ENCODE assay signal across 20 cellular contexts in the genomic region with DNA sequence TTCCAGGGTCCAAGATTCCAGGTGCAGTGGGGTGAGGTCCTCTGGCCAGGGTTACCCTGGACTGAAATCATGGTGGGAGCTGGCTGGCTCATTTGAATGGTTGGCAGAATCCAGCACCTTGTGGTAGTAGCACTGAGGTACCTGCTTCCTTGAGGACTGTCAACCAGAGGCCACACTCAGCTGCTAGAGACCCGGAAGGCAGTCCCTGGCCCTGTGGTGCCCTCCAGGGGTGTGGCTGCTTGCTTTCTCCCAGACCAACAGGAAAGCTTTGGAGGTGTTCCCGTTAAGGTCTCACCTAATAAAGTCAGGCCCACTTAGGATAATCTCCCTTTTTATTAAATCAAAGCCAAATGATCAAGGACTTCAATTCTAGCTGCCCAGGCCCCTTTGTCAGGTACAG.
DNase-seq lines count a peak whose midpoint lies in the region; ATAC-seq and TF ChIP-seq lines count a peak whose summit lies in the region.
"Had no signal": no experiment of that assay in that cellular context is flagged by ENCODE, and none has a peak within 500 bp of the region (broad histone marks: within the 10 kb centered on the region; RNA-seq: fewer than 3 reads in every experiment).

No MANE protein-coding gene starts in this region.

- peaks cover 8% of the 10 kb centered on the region for H3K4me1 Mint-ChIP-seq in Calu3 (ENCODE audit: low read depth, unreplicated experiment)
- no peaks in the 10 kb centered on the region for H3K4me1 Mint-ChIP-seq in chondrocyte (ENCODE audit: low read depth)
- H3K4me1 Mint-ChIP-seq in naive thymus-derived CD4-positive, alpha-beta T cell: peaks cover 0 to 27% (median 13%) of the 10 kb centered on the region in 7 donors
- H3K4me1 Mint-ChIP-seq: H9 had no signal

- H3K4me3 Mint-ChIP-seq in Calu3 (ENCODE audit: low read depth, unreplicated experiment): no peak overlapping the region
- H3K4me3 Mint-ChIP-seq in chondrocyte (ENCODE audit: unreplicated experiment): no peak overlapping the region
- H3K4me3 Mint-ChIP-seq in naive thymus-derived CD4-positive, alpha-beta T cell: no peak overlapping the region
- H3K4me3 Mint-ChIP-seq: CD4-positive, alpha-beta memory T cell; H9 had no signal

- no peak overlapping the region for H3K4me3 ChIP-seq in WERI-Rb-1 (ENCODE audit: low read depth, low read length)
- H3K4me3 ChIP-seq in esophagus muscularis mucosa: no peak overlapping the region
- H3K4me3 ChIP-seq in mucosa of descending colon: no peak overlapping the region
- H3K4me3 ChIP-seq in naive thymus-derived CD4-positive, alpha-beta T cell (ENCODE audit: low read length): no peak overlapping the region
- H3K4me3 ChIP-seq: A549, GM23248 had no signal

- POLR2A ChIA-PET in naive thymus-derived CD4-positive, alpha-beta T cell (lab: Charles Lee): no interaction called here

- no peaks in the 10 kb centered on the region for H3K36me3 ChIP-seq in WERI-Rb-1
- H3K36me3 ChIP-seq in esophagus muscularis mucosa: no peaks in the 10 kb centered on the region
- H3K36me3 ChIP-seq in mucosa of descending colon (ENCODE audit: low read depth): no peaks in the 10 kb centered on the region
- no peaks in the 10 kb centered on the region for H3K36me3 ChIP-seq in naive thymus-derived CD4-positive, alpha-beta T cell (ENCODE audit: control insufficient read depth in 2 of 3, insufficient read depth in 3 of 3, low read length in 3 of 3)

- peak; percentile 62 for ATAC-seq in mucosa of descending colon
- ATAC-seq in naive thymus-derived CD4-positive, alpha-beta T cell: no peak
- ATAC-seq: A549, HCT116 had no signal

- no TSS peak for BruUV-seq in Calu3 (replicated peaks; lab: Mats Ljungman, UMichigan)

- H3K27me3 ChIP-seq in WERI-Rb-1 (ENCODE audit: insufficient read depth, low read depth, severe bottlenecking): no peaks in the 10 kb centered on the region
- no peaks in the 10 kb centered on the region for H3K27me3 ChIP-seq in esophagus muscularis mucosa
- no peaks in the 10 kb centered on the region for H3K27me3 ChIP-seq in naive thymus-derived CD4-positive, alpha-beta T cell (ENCODE audit: control insufficient read depth in 2 of 2, insufficient read depth in 2 of 2, low read length in 2 of 2)

- no peak for TF ChIP-seq EP300 in esophagus muscularis mucosa (IDR thresholded peaks at IDR 0.05)

- H3K36me3 Mint-ChIP-seq in Calu3 (ENCODE audit: insufficient read depth, unreplicated experiment): no peaks in the 10 kb centered on the region
- no peaks in the 10 kb centered on the region for H3K36me3 Mint-ChIP-seq in chondrocyte (ENCODE audit: low read depth)
- peaks cover 0 to 3% (median 0%) of the 10 kb centered on the region in 5 donors for H3K36me3 Mint-ChIP-seq in naive thymus-derived CD4-positive, alpha-beta T cell
- H3K36me3 Mint-ChIP-seq: CD4-positive, alpha-beta memory T cell had no signal

- H3K27me3 Mint-ChIP-seq in Calu3 (ENCODE audit: unreplicated experiment): peaks cover 10% of the 10 kb centered on the region
- peaks cover 8% of the 10 kb centered on the region for H3K27me3 Mint-ChIP-seq in chondrocyte (ENCODE audit: low read depth)
- no peaks in the 10 kb centered on the region for H3K27me3 Mint-ChIP-seq in naive thymus-derived CD4-positive, alpha-beta T cell
- H3K27me3 Mint-ChIP-seq: CD4-positive, alpha-beta memory T cell had no signal

- H3K4me1 ChIP-seq in esophagus muscularis mucosa (peaks cover 0 to 5% (median 4%) of the 10 kb centered on the region in 4 donors), mucosa of descending colon (ENCODE audit: low read depth) (peaks cover 19% of the 10 kb centered on the region)
- H3K4me1 ChIP-seq in naive thymus-derived CD4-positive, alpha-beta T cell (ENCODE audit: control insufficient read depth in 2 of 2, insufficient read depth in 2 of 2, low read length in 2 of 2): no peaks in the 10 kb centered on the region
- H3K4me1 ChIP-seq: A549 had no signal

- H3K9me3 ChIP-seq in WERI-Rb-1 (ENCODE audit: severe bottlenecking) (no peaks in the 10 kb centered on the region), esophagus muscularis mucosa (no peaks in the 10 kb centered on the region), mucosa of descending colon (no peaks in the 10 kb centered on the region)
- H3K9me3 ChIP-seq in naive thymus-derived CD4-positive, alpha-beta T cell (ENCODE audit: control insufficient read depth in 2 of 3, low read length in 3 of 3): no peaks in the 10 kb centered on the region
- H3K9me3 ChIP-seq: A549 had no signal

- CTCF ChIA-PET in Calu3 (lab: Charles Lee): interaction anchor here (1.1 to 1.3 kb wide), 3 partner anchors 25 to 145 kb away, joined by 3 to 11 read pairs (median 3); no protein-coding TSS in a partner anchor
- CTCF ChIA-PET in naive thymus-derived CD4-positive, alpha-beta T cell (lab: Charles Lee): interaction anchor here (2.2 kb wide), 1 partner anchor 145 kb away, joined by 7 read pairs; no protein-coding TSS in a partner anchor

- intact Hi-C loops in Calu3 (cut with micrococcal nuclease; ENCODE audit: unreplicated experiment) (loop anchor here (10.0 kb wide), 1 partner anchor 147 kb away; no protein-coding TSS in a partner anchor), esophagus muscularis mucosa (cut with DNase I) (no loop called here), mucosa of descending colon (cut with DNase I, micrococcal nuclease) (no loop called here)
- intact Hi-C loops in naive thymus-derived CD4-positive, alpha-beta T cell (cut with micrococcal nuclease): no loop called here

- WGBS in esophagus muscularis mucosa: 85% methylated on average over 2 of the region's 2 CpGs

- H3K27ac Mint-ChIP-seq in Calu3 (ENCODE audit: unreplicated experiment): no peak overlapping the region
- no peak overlapping the region for H3K27ac Mint-ChIP-seq in chondrocyte (ENCODE audit: unreplicated experiment)
- H3K27ac Mint-ChIP-seq in naive thymus-derived CD4-positive, alpha-beta T cell: no peak overlapping the region
- H3K27ac Mint-ChIP-seq: H9 had no signal

- TF ChIP-seq POLR2A in esophagus muscularis mucosa (IDR thresholded peaks at IDR 0.05; ENCODE audit: low read depth): no peak

- TF ChIP-seq CTCF in Calu3 (IDR thresholded peaks at IDR 0.05; ENCODE audit: unreplicated experiment) (no peak), WERI-Rb-1 (IDR thresholded peaks at IDR 0.05; ENCODE audit: low read depth, low read length) (peak; percentile 35; the same call in 1 of the 2 replicates), esophagus muscularis mucosa (IDR thresholded peaks at IDR 0.05) (no peak), mucosa of descending colon (IDR thresholded peaks at IDR 0.05) (no peak), chondrocyte (IDR thresholded peaks at IDR 0.05) (no peak)

- H3K9me3 Mint-ChIP-seq in Calu3 (ENCODE audit: low read depth, unreplicated experiment) (no peaks in the 10 kb centered on the region), chondrocyte (ENCODE audit: low read depth) (no peaks in the 10 kb centered on the region)
- peaks cover 0 to 3% (median 0%) of the 10 kb centered on the region in 11 donors for H3K9me3 Mint-ChIP-seq in naive thymus-derived CD4-positive, alpha-beta T cell

- H3K27ac ChIP-seq in WERI-Rb-1: no peak overlapping the region
- no peak overlapping the region for H3K27ac ChIP-seq in esophagus muscularis mucosa (replicated peaks in 1 of 4)
- H3K27ac ChIP-seq in naive thymus-derived CD4-positive, alpha-beta T cell (ENCODE audit: low read depth, low read length): no peak overlapping the region
- H3K27ac ChIP-seq: A549, GM23248 had no signal

- DNase-seq in Calu3 (peak; percentile 32), WERI-Rb-1 (peak; percentile 56), esophagus muscularis mucosa (ENCODE audit: extremely low spot score) (peak; percentile 86), mucosa of descending colon (peak in 2 of 3 donors; percentile 33 to 51), Ammon's horn (ENCODE audit: low spot score) (no peak), chondrocyte (ENCODE audit: low spot score) (no peak), germinal center (ENCODE audit: low spot score) (no peak)
- no peak for DNase-seq in naive thymus-derived CD4-positive, alpha-beta T cell
- DNase-seq: 8988T; ACHN; AML-193; C1 segment of cervical spinal cord; CD4-positive, alpha-beta memory T cell; COR-L47; DMS153; DND-41; GM23248; H9 had no signal

Comparison
In these comparisons a context has a peak if more than half of its experiments do, and no peak if none do; other contexts are left out.
1. DNase-seq: peak in Calu3 (single experiment), WERI-Rb-1 (single experiment), esophagus muscularis mucosa (single experiment) and mucosa of descending colon (2 of 3); none in Ammon's horn (single experiment), chondrocyte (single experiment), naive thymus-derived CD4-positive, alpha-beta T cell (0 of 9) and germinal center (single experiment).